10 cellular contexts compared by ENCODE assay signal in the genomic region with DNA sequence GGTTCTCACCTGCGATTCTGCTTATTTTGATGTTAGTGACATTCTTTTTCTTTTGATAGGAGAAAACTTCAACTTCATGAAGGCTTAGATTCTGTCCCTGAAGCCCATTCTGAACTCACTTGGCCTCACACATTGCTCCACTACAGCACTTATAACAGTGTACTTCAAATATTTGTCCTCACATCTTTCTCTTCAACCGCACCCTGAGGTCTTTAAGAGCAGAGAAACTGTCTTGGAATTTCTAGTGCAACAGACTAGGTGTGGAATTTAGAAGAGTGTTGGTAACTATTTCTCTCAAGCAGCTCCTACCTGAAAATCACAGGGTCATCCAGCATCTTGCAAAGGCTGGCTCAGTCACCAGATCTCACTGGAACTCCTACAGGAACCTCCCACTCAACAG. TPM values are rescaled to one million over a fixed set of nuclear protein-coding genes. Genes with fewer than 3 reads are reported as not detected.
"Had no signal": no experiment of that assay in that cellular context is flagged by ENCODE, and none has a peak within 500 bp of the region (broad histone marks: within the 10 kb centered on the region; RNA-seq: fewer than 3 reads in every experiment).

No MANE protein-coding gene starts in this region.

- H3K9me3 ChIP-seq: HAP-1 had no signal

- H3K4me3 ChIP-seq: GM23248, HAP-1 had no signal

- H3K4me1 ChIP-seq: HAP-1 had no signal

- ATAC-seq: HCT116, HepG2 had no signal

- FAIRE-seq: HepG2 had no signal

- H3K36me3 ChIP-seq: HAP-1 had no signal

- DNase-seq: GM23248, GOT3, H7, HFFc6, KBM-7 had no signal

- H3K27ac ChIP-seq: GM23248, HL-60 had no signal

RNA-seq across cellular contexts. Expression of a gene that starts 7.8 kb away (rescaled TPM):
- total RNA-seq: GM23248, H4, H7, HepG2, HFFc6 had no signal

RNA-seq across cellular contexts. Expression of a gene that starts 32.5 kb away (rescaled TPM):
- total RNA-seq: GM23248, H4, H7, HFFc6 had no signal
